27 cellular contexts compared by ENCODE assay signal in the genomic region with DNA sequence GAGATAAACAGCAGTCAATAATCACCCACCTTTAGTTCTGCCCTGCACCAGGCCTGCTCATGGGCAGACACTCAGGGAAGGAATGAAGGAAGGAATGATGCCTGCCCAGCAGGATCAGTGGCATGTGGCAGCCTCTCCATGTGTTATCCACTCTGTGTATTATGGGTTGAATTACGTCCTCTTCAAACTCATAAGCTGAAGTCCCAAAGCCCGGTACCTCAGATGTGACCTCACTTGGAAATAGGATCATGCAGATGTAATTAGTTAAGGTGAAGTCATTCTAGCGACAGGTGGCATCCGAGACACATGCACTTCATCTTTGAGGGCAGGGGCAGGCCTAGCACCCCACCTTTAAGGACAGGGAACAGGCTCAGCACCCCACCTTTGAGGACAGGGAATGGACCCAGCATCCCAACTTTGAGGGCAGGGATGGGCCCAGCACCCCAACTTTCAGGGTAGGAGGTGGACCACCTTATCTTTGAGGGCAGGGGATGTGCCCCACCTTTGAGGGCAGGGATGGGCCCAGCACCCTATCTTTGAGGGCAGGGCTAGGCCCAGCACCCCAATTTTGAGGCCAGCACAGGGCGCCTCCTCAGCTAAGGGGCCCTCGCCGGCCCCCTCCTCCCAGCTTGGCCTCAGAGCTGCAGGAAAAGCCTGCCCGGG.
DNase-seq lines count a peak whose midpoint lies in the region; TF ChIP-seq lines count a peak whose summit lies in the region.
"Had no signal": no experiment of that assay in that cellular context is flagged by ENCODE, and none has a peak within 500 bp of the region (broad histone marks: within the 10 kb centered on the region; RNA-seq: fewer than 3 reads in every experiment).

No MANE protein-coding gene starts in this region.

- in situ Hi-C loops in G401 (cut with HindIII; ENCODE audit: low sequenced_read_pairs), result no loop called here

- H3K4me3 Mint-ChIP-seq in endodermal cell (no peak overlapping the region), progenitor cell of endocrine pancreas (ENCODE audit: low read depth) (no peak overlapping the region)
- H3K4me3 Mint-ChIP-seq: HFFc6; naive thymus-derived CD8-positive, alpha-beta T cell had no signal

- H3K9me3 ChIP-seq in endodermal cell (ENCODE audit: control insufficient read depth, low read length) (no peaks in the 10 kb centered on the region), BE2C (no peaks in the 10 kb centered on the region)
- H3K9me3 ChIP-seq: adrenal gland, breast epithelium, Caco-2, prostate gland had no signal

- no peaks in the 10 kb centered on the region for H3K4me1 ChIP-seq in endodermal cell (ENCODE audit: control insufficient read depth, insufficient read depth, low read length)
- H3K4me1 ChIP-seq in BE2C, result peaks cover 7% of the 10 kb centered on the region; the same call in 1 of the 2 replicates
- H3K4me1 ChIP-seq: adrenal gland, breast epithelium, Caco-2, foreskin keratinocyte had no signal

- 86 to 94% methylated on average over 6 to 8 of the region's 8 CpGs for WGBS in endodermal cell (ENCODE audit: insufficient coverage in 1 of 2, insufficient read length in 1 of 2), 2 experiments

- no peak overlapping the region for H3K27ac ChIP-seq in endodermal cell (ENCODE audit: low read depth, low read length)
- H3K27ac ChIP-seq: adrenal gland, breast epithelium, epithelial cell of prostate, foreskin keratinocyte, prostate gland, skin epidermis had no signal

- no peaks in the 10 kb centered on the region for H3K36me3 Mint-ChIP-seq in endodermal cell (ENCODE audit: low read depth)
- no peaks in the 10 kb centered on the region for H3K36me3 Mint-ChIP-seq in progenitor cell of endocrine pancreas (ENCODE audit: insufficient read depth)
- H3K36me3 Mint-ChIP-seq: naive thymus-derived CD8-positive, alpha-beta T cell had no signal

- no peaks in the 10 kb centered on the region for H3K27me3 ChIP-seq in endodermal cell (ENCODE audit: control insufficient read depth, insufficient read depth, low read length, poor library complexity, severe bottlenecking)
- no peaks in the 10 kb centered on the region; the same call in 1 of the 2 replicates for H3K27me3 ChIP-seq in BE2C
- H3K27me3 ChIP-seq: adrenal gland, foreskin keratinocyte had no signal

- DNase-seq in G401 (ENCODE audit: low spot score) (peak; percentile 6), NCI-H2029 (lab: John Stamatoyannopoulos, UW) (peak; percentile 34), endodermal cell (peak; percentile 22), progenitor cell of endocrine pancreas (ENCODE audit: low spot score, unreplicated experiment) (peak; percentile 6), cerebellar cortex (ENCODE audit: low spot score) (no peak), kidney tubule cell (ENCODE audit: low spot score) (no peak), BE2C (no peak)
- DNase-seq in effector CD4-positive, alpha-beta T cell, result no peak
- DNase-seq: activated CD4-positive, alpha-beta T cell treated with anti-CD3 and anti-CD28 coated beads for 48 hours; activated effector memory CD4-positive, alpha-beta T cell treated with anti-CD3 and anti-CD28 coated beads, Interleukin-2, amount 50 U/mL, for 16 hours; adrenal gland; Caco-2; dermis blood vessel endothelial cell; foreskin keratinocyte; HFFc6; hippocampal formation; Kasumi-1; mesenchymal stem cell; naive thymus-derived CD8-positive, alpha-beta T cell; NCI-H1048; NCI-H187 treated with DMSO at 0.1 percent for 48 hours; NCI-H446; Right ventricle myocardium superior had no signal

- H3K4me1 Mint-ChIP-seq in endodermal cell (peaks cover 9% of the 10 kb centered on the region), progenitor cell of endocrine pancreas (ENCODE audit: low read depth) (peaks cover 7% of the 10 kb centered on the region)

- H3K27ac Mint-ChIP-seq in endodermal cell, result no peak overlapping the region
- H3K27ac Mint-ChIP-seq in progenitor cell of endocrine pancreas, result no peak overlapping the region
- H3K27ac Mint-ChIP-seq: HFFc6 had no signal

- no peak for TF ChIP-seq CTCF in endodermal cell (conservative IDR thresholded peaks at IDR 0.05)
- TF ChIP-seq CTCF in progenitor cell of endocrine pancreas (IDR thresholded peaks at IDR 0.05; ENCODE audit: unreplicated experiment), result no peak
- TF ChIP-seq CTCF in BE2C (IDR thresholded peaks at IDR 0.05; ENCODE audit: low read depth, low read length), result no peak

- no peak overlapping the region for H3K9ac ChIP-seq in endodermal cell (ENCODE audit: extremely low read depth, low read length, poor library complexity, severe bottlenecking)

- H3K9me3 Mint-ChIP-seq in endodermal cell, result no peaks in the 10 kb centered on the region
- peaks cover 5% of the 10 kb centered on the region for H3K9me3 Mint-ChIP-seq in progenitor cell of endocrine pancreas (ENCODE audit: low read depth)

- H3K36me3 ChIP-seq in endodermal cell (ENCODE audit: control insufficient read depth, insufficient read depth, low read length) (no peaks in the 10 kb centered on the region), BE2C (no peaks in the 10 kb centered on the region)
- H3K36me3 ChIP-seq: adrenal gland, breast epithelium, prostate gland had no signal

- peaks cover 2% of the 10 kb centered on the region for H3K27me3 Mint-ChIP-seq in endodermal cell (ENCODE audit: insufficient read depth)
- H3K27me3 Mint-ChIP-seq in progenitor cell of endocrine pancreas, result peaks cover 10% of the 10 kb centered on the region

- no peak overlapping the region for H3K4me3 ChIP-seq in endodermal cell (ENCODE audit: low read length)
- H3K4me3 ChIP-seq in BE2C (ENCODE audit: low read depth, low read length), result no peak overlapping the region
- H3K4me3 ChIP-seq: adrenal gland, breast epithelium, prostate gland, skin epidermis had no signal

Comparison
In these comparisons a context has a peak if more than half of its experiments do, and no peak if none do; other contexts are left out.
1. DNase-seq: peak in G401 (single experiment), NCI-H2029 (single experiment), endodermal cell (single experiment) and progenitor cell of endocrine pancreas (single experiment); none in cerebellar cortex (single experiment), effector CD4-positive, alpha-beta T cell (single experiment), kidney tubule cell (single experiment) and BE2C (single experiment).